ENCODE assay signal across 2 cellular contexts in genomic region chr15:48334260-48334659, GRCh38.
TF ChIP-seq lines count a peak whose summit lies in the region.

No MANE protein-coding gene starts in this region.

TF ChIP-seq in HepG2, 621 proteins besides CTCF, POLR2A, EP300 and RAD21:
- TF ChIP-seq CEBPB (IDR thresholded peaks at IDR 0.05; ENCODE audit: borderline replicate concordance, low read depth, low read length) (peak; percentile 70), ZNF224 (CRISPR knock-in tag; IDR thresholded peaks at IDR 0.05) (no peak), ZNF263 (CRISPR knock-in tag; IDR thresholded peaks at IDR 0.05) (no peak), ZFP90 (CRISPR knock-in tag; IDR thresholded peaks at IDR 0.05; ENCODE audit: borderline replicate concordance) (no peak), CEBPG (CRISPR knock-in tag; IDR thresholded peaks at IDR 0.05) (peak; percentile 39; the same call in 1 of the 2 replicates), PRDM10 (CRISPR knock-in tag; IDR thresholded peaks at IDR 0.05; ENCODE audit: low read depth) (no peak), ETV5 (CRISPR knock-in tag; IDR thresholded peaks at IDR 0.05; ENCODE audit: borderline replicate concordance) (no peak), ZNF10 (CRISPR knock-in tag; IDR thresholded peaks at IDR 0.05; ENCODE audit: borderline replicate concordance, low read depth) (no peak), E2F5 (CRISPR knock-in tag; conservative IDR thresholded peaks at IDR 0.05) (no peak), IRF2 (CRISPR knock-in tag; IDR thresholded peaks at IDR 0.05) (no peak), RNF219 (CRISPR knock-in tag; IDR thresholded peaks at IDR 0.05) (no peak), HOXA3 (CRISPR knock-in tag; IDR thresholded peaks at IDR 0.05) (no peak)
TF ChIP-seq in HepG2: peak in this region for 2.

TF ChIP-seq in GM12878, 131 proteins besides CTCF, POLR2A, EP300 and RAD21:
- TF ChIP-seq NR2F1 (conservative IDR thresholded peaks at IDR 0.05) (no peak), POLR2AphosphoS5 (IDR thresholded peaks at IDR 0.05; ENCODE audit: low read length) (no peak)
